19 cellular contexts compared by ENCODE assay signal in the genomic region with DNA sequence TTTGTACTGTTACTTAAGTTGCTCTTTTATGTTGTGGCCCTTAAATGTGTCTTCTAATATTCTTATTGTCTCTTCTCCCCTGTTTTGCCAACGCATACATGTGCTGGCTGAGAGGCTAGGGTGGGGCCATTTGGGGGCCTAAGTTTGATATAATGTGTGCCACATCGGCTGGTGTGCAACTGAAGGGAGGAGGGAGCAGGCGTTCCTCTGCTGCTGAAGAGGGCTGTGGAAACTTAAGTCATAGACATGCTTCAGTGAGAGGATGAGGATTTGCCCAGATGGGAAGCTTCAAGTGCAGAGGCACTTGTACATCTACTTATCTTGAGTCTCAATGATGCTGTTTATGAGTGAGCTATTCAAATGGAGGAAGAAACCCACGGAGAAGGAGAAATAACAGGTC.
"Had no signal": no experiment of that assay in that cellular context is flagged by ENCODE, and none has a peak within 500 bp of the region (broad histone marks: within the 10 kb centered on the region; RNA-seq: fewer than 3 reads in every experiment).

No MANE protein-coding gene starts in this region.

- H3K36me3 ChIP-seq: left lung, lower lobe of right lung, neural progenitor cell, ovary, tibial nerve, upper lobe of right lung, vagina had no signal

- H3K4me3 ChIP-seq: left lung, lower lobe of right lung, neural progenitor cell, ovary, tibial nerve, upper lobe of right lung, vagina had no signal

- H3K27me3 ChIP-seq: foreskin keratinocyte, left lung, neural progenitor cell, ovary, tibial nerve, upper lobe of right lung, vagina had no signal

- ATAC-seq: foreskin keratinocyte; left lung; lower lobe of right lung; natural killer cell treated with Interleukin-12 subunit alpha and Interleukin-12 subunit beta and Interleukin-15 and Interleukin-18, amount 100 ng/mL, for 72 hours; right cardiac atrium; upper lobe of right lung had no signal

- H3K9me3 ChIP-seq: left lung, lower lobe of right lung, ovary, tibial nerve, upper lobe of right lung, vagina had no signal

- H2AFZ ChIP-seq: neural progenitor cell had no signal

- H3K27ac ChIP-seq: foreskin keratinocyte, left lung, lower lobe of right lung, neural progenitor cell, ovary, tibial nerve, upper lobe of right lung, vagina had no signal

- H3K4me1 ChIP-seq: left lung, lower lobe of right lung, upper lobe of right lung, vagina had no signal

- H3K4me2 ChIP-seq: neural progenitor cell had no signal

- DNase-seq: dermis blood vessel endothelial cell; effector CD4-positive, alpha-beta T cell; endodermal cell; erythroblast; foreskin keratinocyte; immature natural killer cell; left lung; lower lobe of right lung; nucleus accumbens; ovary; right cardiac atrium; small intestine; stimulated activated CD4-positive, alpha-beta T cell treated with anti-CD3 and anti-CD28 coated beads, Interleukin-12 subunit alpha, Interleukin-12 subunit beta, amount 100 ng/mL, for 4 hours; stimulated activated naive CD4-positive, alpha-beta T cell treated with Interleukin-2 at 50 U/mL for 16 hours; upper lobe of right lung had no signal

- H3K9ac ChIP-seq: neural progenitor cell had no signal
